ENCODE assay signal across 8 cellular contexts in the genomic region with DNA sequence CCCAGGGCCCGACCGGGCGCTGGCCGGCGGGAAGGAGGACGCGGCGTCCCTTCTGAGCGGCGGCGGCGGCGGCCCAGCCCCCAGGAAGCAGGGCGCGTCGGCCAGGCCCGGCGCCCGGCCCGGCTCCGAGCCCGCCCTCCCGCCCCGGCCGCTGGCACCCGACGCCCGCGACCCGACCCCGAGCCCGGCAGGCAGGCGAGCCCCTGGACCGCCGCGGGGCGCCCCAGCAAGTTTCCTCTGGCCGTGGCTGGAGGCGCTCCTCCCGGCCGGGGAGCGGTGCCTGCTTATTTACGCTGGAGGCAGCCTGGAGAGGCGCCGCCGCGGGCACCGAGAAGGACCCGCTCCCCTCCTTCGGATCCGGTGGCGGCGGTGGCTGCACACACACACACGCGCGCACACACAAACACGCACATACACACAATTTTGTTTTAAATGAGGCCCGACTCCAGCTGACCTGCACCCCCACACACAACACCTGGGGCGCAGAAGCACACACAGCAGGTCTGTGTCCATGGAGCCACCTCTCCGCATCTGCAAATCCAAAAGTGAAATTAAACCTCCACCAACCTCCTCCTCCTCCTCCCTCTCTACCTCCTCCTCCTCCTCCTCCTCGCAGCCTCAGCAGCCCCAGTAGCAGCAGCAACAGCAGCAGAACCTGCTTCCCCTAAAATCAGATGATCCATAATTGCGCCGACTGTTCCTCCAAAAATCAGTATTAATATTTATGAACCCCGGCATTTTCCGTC. TPM values are rescaled to one million over a fixed set of nuclear protein-coding genes. Genes with fewer than 3 reads are reported as not detected.
A peak's percentile ranks its signal among the peaks of the same experiment; 100 is the strongest.
DNase-seq lines count a peak whose midpoint lies in the region; ATAC-seq and TF ChIP-seq lines count a peak whose summit lies in the region.

No MANE protein-coding gene starts in this region.

- peak; percentile 35 for DNase-seq in 8988T
- DNase-seq in Kasumi-1 (lab: John Stamatoyannopoulos, UW): peak; percentile 49 to 55
- DNase-seq in activated CD4-positive, alpha-beta T cell treated with anti-CD3 and anti-CD28 coated beads, Interleukin-2, amount 10 ng/mL, durations not matched to agents 24 days and 14 days: peak; percentile 88
- peak; percentile 56 to 71 (median 58) for DNase-seq in right lobe of liver
- peak in 2 of 3 experiments; percentile 24 to 40 for DNase-seq in stimulated activated CD4-positive, alpha-beta T cell treated with anti-CD3 and anti-CD28 coated beads, TNF-alpha, amount 100 ng/mL, for 4 hours (ENCODE audit: low read depth in 3 of 3)

- intact Hi-C loops in activated CD4-positive, alpha-beta T cell treated with anti-CD3 and anti-CD28 coated beads, Interleukin-2, amount 10 ng/mL, durations not matched to agents 24 days and 14 days (cut with micrococcal nuclease): loop anchor here (1.0 to 10.0 kb wide), 13 partner anchors 41 to 966 kb away; a partner anchor contains a TSS
- intact Hi-C loops in dendritic cell treated with granulocyte-macrophage colony-stimulating factor and Interleukin-4, amounts not matched to agents 40 ng/mL and 50 ng/mL, for 4 days (cut with micrococcal nuclease): loop anchor here (1.0 to 10.0 kb wide), 8 partner anchors 36 to 261 kb away; a partner anchor contains a TSS
- intact Hi-C loops in right lobe of liver (cut with DNase I): loop anchor here in 1 of 2 donors (10.0 kb wide), 1 partner anchor 61 kb away; no protein-coding TSS in a partner anchor

- H3K9me3 ChIP-seq in right lobe of liver: no peaks in the 10 kb centered on the region

- peak overlapping the region; percentile 99 for H3K4me3 Mint-ChIP-seq in activated CD4-positive, alpha-beta T cell treated with anti-CD3 and anti-CD28 coated beads, Interleukin-2, amount 10 ng/mL, durations not matched to agents 24 days and 14 days
- peak overlapping the region; percentile 96 for H3K4me3 Mint-ChIP-seq in dendritic cell treated with granulocyte-macrophage colony-stimulating factor and Interleukin-4, amounts not matched to agents 40 ng/mL and 50 ng/mL, for 4 days

- H3K27ac ChIP-seq in right lobe of liver: peak overlapping the region; percentile 96 to 97 (median 97)

- WGBS in right lobe of liver (ENCODE audit: insufficient coverage, low coverage, low lambda C conversion rate, missing lambda C conversion rate): 0% methylated on average over 7 of the region's 65 CpGs

- H3K4me3 ChIP-seq in right lobe of liver: peak overlapping the region; percentile 69 to 91 (median 84)

- no peaks in the 10 kb centered on the region for H3K27me3 Mint-ChIP-seq in activated CD4-positive, alpha-beta T cell treated with anti-CD3 and anti-CD28 coated beads, Interleukin-2, amount 10 ng/mL, durations not matched to agents 24 days and 14 days
- no peaks in the 10 kb centered on the region for H3K27me3 Mint-ChIP-seq in dendritic cell treated with granulocyte-macrophage colony-stimulating factor and Interleukin-4, amounts not matched to agents 40 ng/mL and 50 ng/mL, for 4 days

- H3K27me3 ChIP-seq in right lobe of liver: no peaks in the 10 kb centered on the region

- peaks cover 38% of the 10 kb centered on the region for H3K36me3 Mint-ChIP-seq in activated CD4-positive, alpha-beta T cell treated with anti-CD3 and anti-CD28 coated beads, Interleukin-2, amount 10 ng/mL, durations not matched to agents 24 days and 14 days (ENCODE audit: low read depth)
- peaks cover 48% of the 10 kb centered on the region for H3K36me3 Mint-ChIP-seq in dendritic cell treated with granulocyte-macrophage colony-stimulating factor and Interleukin-4, amounts not matched to agents 40 ng/mL and 50 ng/mL, for 4 days (ENCODE audit: low read depth)

- TF ChIP-seq CTCF in right lobe of liver (IDR thresholded peaks at IDR 0.05): no peak

- H3K27ac Mint-ChIP-seq in activated CD4-positive, alpha-beta T cell treated with anti-CD3 and anti-CD28 coated beads, Interleukin-2, amount 10 ng/mL, durations not matched to agents 24 days and 14 days: peak overlapping the region; percentile 98
- peak overlapping the region; percentile 98 for H3K27ac Mint-ChIP-seq in dendritic cell treated with granulocyte-macrophage colony-stimulating factor and Interleukin-4, amounts not matched to agents 40 ng/mL and 50 ng/mL, for 4 days

- ATAC-seq in GM18511 (IDR thresholded peaks at IDR 0.05; ENCODE audit: unreplicated experiment): peak; percentile 9
- peak in 2 of 4 donors; percentile 4 to 8 for ATAC-seq in right lobe of liver
- no peak for ATAC-seq in HG03095 (IDR thresholded peaks at IDR 0.05; ENCODE audit: unreplicated experiment)

- peaks cover 0 to 63% (median 26%) of the 10 kb centered on the region in 4 donors for H3K4me1 ChIP-seq in right lobe of liver

- H3K36me3 ChIP-seq in right lobe of liver: no peaks in the 10 kb centered on the region

- peaks cover 51% of the 10 kb centered on the region for H3K4me1 Mint-ChIP-seq in activated CD4-positive, alpha-beta T cell treated with anti-CD3 and anti-CD28 coated beads, Interleukin-2, amount 10 ng/mL, durations not matched to agents 24 days and 14 days
- peaks cover 52% of the 10 kb centered on the region for H3K4me1 Mint-ChIP-seq in dendritic cell treated with granulocyte-macrophage colony-stimulating factor and Interleukin-4, amounts not matched to agents 40 ng/mL and 50 ng/mL, for 4 days (ENCODE audit: low read depth)

- H3K9me3 Mint-ChIP-seq in activated CD4-positive, alpha-beta T cell treated with anti-CD3 and anti-CD28 coated beads, Interleukin-2, amount 10 ng/mL, durations not matched to agents 24 days and 14 days: no peaks in the 10 kb centered on the region
- no peaks in the 10 kb centered on the region for H3K9me3 Mint-ChIP-seq in dendritic cell treated with granulocyte-macrophage colony-stimulating factor and Interleukin-4, amounts not matched to agents 40 ng/mL and 50 ng/mL, for 4 days

- TF ChIP-seq POLR2A in right lobe of liver (IDR thresholded peaks at IDR 0.05): no peak

RNA-seq across cellular contexts. Expression of a gene that starts 0.7 kb away (rescaled TPM):
- 48.7 and 50.0 TPM in 2 replicates for total RNA-seq in activated CD4-positive, alpha-beta T cell treated with anti-CD3 and anti-CD28 coated beads, Interleukin-2, amount 10 ng/mL, durations not matched to agents 24 days and 14 days
- 10 to 100 TPM; 16.9 to 29.0 (median 21.3) TPM for total RNA-seq in right lobe of liver

Comparison
In these comparisons a context has a peak if more than half of its experiments do, and no peak if none do; other contexts are left out.
1. DNase-seq: peak in every context shown above with its lines; median percentile 88 in activated CD4-positive, alpha-beta T cell treated with anti-CD3 and anti-CD28 coated beads, Interleukin-2, amount 10 ng/mL, durations not matched to agents 24 days and 14 days; 58 in right lobe of liver; 52 in Kasumi-1; 35 in 8988T; 32 in stimulated activated CD4-positive, alpha-beta T cell treated with anti-CD3 and anti-CD28 coated beads, TNF-alpha, amount 100 ng/mL, for 4 hours.